ENCODE assay signal across 8 cellular contexts in the genomic region with DNA sequence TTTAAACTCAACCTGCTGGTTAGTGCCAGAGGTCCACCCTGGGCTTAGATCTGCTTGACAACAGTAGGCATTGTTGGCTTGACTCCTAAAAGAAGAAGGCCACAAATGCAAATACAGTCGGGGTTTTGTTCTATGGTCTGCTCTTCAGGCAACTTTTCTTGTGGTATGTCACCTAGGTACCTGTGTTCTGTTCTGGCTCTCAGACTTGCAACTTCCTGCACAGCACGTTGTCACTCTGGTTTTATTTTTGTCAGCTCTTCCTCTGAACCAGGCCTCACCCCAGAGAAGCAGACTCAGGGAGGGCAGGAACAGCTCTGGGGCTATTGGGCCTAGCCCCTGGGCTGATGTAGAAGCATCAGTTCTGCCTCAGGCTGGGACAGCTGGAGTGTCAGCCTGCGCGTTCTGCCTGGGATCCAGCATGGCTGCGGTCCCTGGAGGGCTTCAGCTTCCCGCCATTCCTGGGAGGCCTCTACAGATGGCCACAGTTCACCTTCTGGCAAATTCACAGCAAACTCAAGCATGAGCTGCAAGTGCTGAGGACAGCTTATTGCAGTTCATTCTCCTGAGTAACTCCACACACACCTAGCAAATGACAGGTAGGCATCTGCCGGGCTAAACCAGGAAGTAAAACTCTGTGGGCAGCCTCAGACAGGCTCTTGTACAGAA. TPM values are rescaled to one million over a fixed set of nuclear protein-coding genes. Genes with fewer than 3 reads are reported as not detected.
DNase-seq lines count a peak whose midpoint lies in the region; ATAC-seq and TF ChIP-seq lines count a peak whose summit lies in the region.

No MANE protein-coding gene starts in this region.

- H3K4me1 ChIP-seq in mammary epithelial cell (ENCODE audit: insufficient read depth, low read length) (peaks cover 39% of the 10 kb centered on the region), rectal smooth muscle tissue (ENCODE audit: control insufficient read depth, insufficient read depth, low read length) (peaks cover 12% of the 10 kb centered on the region)

- peak overlapping the region; percentile 93 for H2AFZ ChIP-seq in mammary epithelial cell (ENCODE audit: low read depth, low read length)

- peak; percentile 69 for DNase-seq in NCI-H2171 treated with DMSO at 0.1 percent for 48 hours (lab: John Stamatoyannopoulos, UW)
- no peak for DNase-seq in mammary epithelial cell
- DNase-seq in NCI-H128 (lab: John Stamatoyannopoulos, UW; ENCODE audit: unreplicated experiment) = no peak
- DNase-seq in DMS79 treated with DMSO at 0.1 percent for 48 hours (lab: John Stamatoyannopoulos, UW) = no peak
- DNase-seq in germinal center (ENCODE audit: low spot score) = no peak

- H3K9ac ChIP-seq in mammary epithelial cell (ENCODE audit: insufficient read depth, low read length) (no peak overlapping the region), rectal smooth muscle tissue (ENCODE audit: low read length) (no peak overlapping the region)

- H3K36me3 ChIP-seq in mammary epithelial cell (ENCODE audit: insufficient read depth, low read length) (no peaks in the 10 kb centered on the region), rectal smooth muscle tissue (ENCODE audit: control insufficient read depth, insufficient read depth, low read length) (no peaks in the 10 kb centered on the region)

- no peak for TF ChIP-seq CTCF in mammary epithelial cell (conservative IDR thresholded peaks at IDR 0.05 in 1 of 2, IDR thresholded peaks at IDR 0.05 in 1 of 2; ENCODE audit: extremely low read depth in 1 of 2, insufficient read depth in 1 of 2, low read depth in 1 of 2, low read length in 2 of 2)

- dilution Hi-C loops in mammary epithelial cell (cut with HindIII; ENCODE audit: low sequenced_read_pairs) = loop anchor here (25.0 kb wide), 1 partner anchor 523 kb away; no protein-coding TSS in a partner anchor

- intact Hi-C loops in mammary epithelial cell (cut with micrococcal nuclease) = no loop called here

- in situ Hi-C loops in mammary epithelial cell (cut with MboI; ENCODE audit: low sequenced_read_pairs in 2 of 2) = loop anchor here in 1 of 2 donors (25.0 kb wide), 1 partner anchor 548 kb away; a partner anchor contains a TSS

- no TSS peak for BruUV-seq in mammary epithelial cell (replicated peaks; lab: Mats Ljungman, UMichigan)

- ATAC-seq in GM18519 (IDR thresholded peaks at IDR 0.05; ENCODE audit: low FRiP score, unreplicated experiment) (peak; percentile 38), GM21786 (IDR thresholded peaks at IDR 0.05; ENCODE audit: unreplicated experiment) (peak; percentile 46)

- H4K20me1 ChIP-seq in mammary epithelial cell (ENCODE audit: insufficient read depth, low read length) = no peaks in the 10 kb centered on the region

- CTCF ChIA-PET in mammary epithelial cell (lab: Charles Lee; ENCODE audit: low non-redundant PET) = no interaction called here

- no peaks in the 10 kb centered on the region for H3K79me2 ChIP-seq in mammary epithelial cell (ENCODE audit: insufficient read depth, low read length)

- H3K27ac ChIP-seq in mammary epithelial cell (ENCODE audit: insufficient read depth, low read depth, low read length) (peak overlapping the region; percentile 24), rectal smooth muscle tissue (ENCODE audit: low read depth, low read length) (no peak overlapping the region)

- 31% methylated on average over 7 of the region's 7 CpGs for WGBS in mammary epithelial cell (ENCODE audit: low coverage, missing lambda C conversion rate)

- H3K4me3 ChIP-seq in mammary epithelial cell (replicated peaks in 1 of 3; ENCODE audit: insufficient read depth in 1 of 3, low read depth in 2 of 3, low read length in 3 of 3) (no peak overlapping the region), rectal smooth muscle tissue (ENCODE audit: low read length) (peak overlapping the region; percentile 23)

- H3K9me3 ChIP-seq in mammary epithelial cell (replicated peaks; ENCODE audit: insufficient read depth, low read length) = no peaks in the 10 kb centered on the region

- no peak overlapping the region for H3K4me2 ChIP-seq in mammary epithelial cell (ENCODE audit: insufficient read depth, low read depth, low read length)

- H3K27me3 ChIP-seq in mammary epithelial cell (ENCODE audit: insufficient read depth, low read length) (no peaks in the 10 kb centered on the region), rectal smooth muscle tissue (ENCODE audit: control insufficient read depth, insufficient read depth, low read length) (no peaks in the 10 kb centered on the region)

RNA-seq across cellular contexts. Expression of a gene that starts 11.0 kb away (rescaled TPM):
- total RNA-seq in mammary epithelial cell = 100 to 1,000 TPM; 123 to 133 TPM
- polyA plus RNA-seq in mammary epithelial cell = 47.0 TPM
- polyA minus RNA-seq in mammary epithelial cell = 80.5 TPM

RNA-seq across cellular contexts. Expression of a gene that starts 58.3 kb away (rescaled TPM):
- total RNA-seq in mammary epithelial cell = 10 to 100 TPM in 1 of 2 donors, 1 to 10 TPM in 1; 9.3 to 25.0 TPM
- polyA plus RNA-seq in mammary epithelial cell = 10.1 TPM
- polyA minus RNA-seq in mammary epithelial cell = not detected

RNA-seq across cellular contexts. Expression of a gene that starts 58.7 kb away (rescaled TPM):
- 10 to 100 TPM; 51.1 to 59.0 TPM for total RNA-seq in mammary epithelial cell
- polyA plus RNA-seq in mammary epithelial cell = 11.9 TPM
- polyA minus RNA-seq in mammary epithelial cell = 27.4 TPM
